Comparison of ENCODE assay signal across 10 cellular contexts in genomic region chr21:37557261-37557950, GRCh38.
DNase-seq lines count a peak whose midpoint lies in the region; ATAC-seq and TF ChIP-seq lines count a peak whose summit lies in the region.
"Had no signal": no experiment of that assay in that cellular context is flagged by ENCODE, and none has a peak within 500 bp of the region (broad histone marks: within the 10 kb centered on the region; RNA-seq: fewer than 3 reads in every experiment).

No MANE protein-coding gene starts in this region.

- DNase-seq in nephron progenitor cell (no peak), NCI-H526 (lab: John Stamatoyannopoulos, UW) (no peak)
- DNase-seq in stimulated activated CD4-positive, alpha-beta T cell treated with anti-CD3 and anti-CD28 coated beads, Interleukin-4, amount 100 ng/mL, for 1 hour, result no peak
- DNase-seq in stimulated activated CD4-positive, alpha-beta T cell treated with anti-CD3 and anti-CD28 coated beads, Interleukin-1b, Interleukin-23, amount 100 ng/mL, for 48 hours, result no peak
- DNase-seq in effector memory CD8-positive, alpha-beta T cell, result no peak
- DNase-seq: amygdala, NCI-H1436 treated with DMSO at 0.1 percent for 48 hours had no signal

- no peak overlapping the region for H3K4me3 Mint-ChIP-seq in nephron progenitor cell
- no peak overlapping the region for H3K4me3 Mint-ChIP-seq in effector memory CD8-positive, alpha-beta T cell

- ATAC-seq in GM18907 (IDR thresholded peaks at IDR 0.05; ENCODE audit: unreplicated experiment) (peak; percentile 96), GM21825 (IDR thresholded peaks at IDR 0.05; ENCODE audit: unreplicated experiment) (peak; percentile 91), HG03521 (IDR thresholded peaks at IDR 0.05; ENCODE audit: unreplicated experiment) (peak; percentile 74)
- ATAC-seq in effector memory CD8-positive, alpha-beta T cell (replicated peaks), result no peak

- H3K9me3 Mint-ChIP-seq in nephron progenitor cell, result peaks cover 11% of the 10 kb centered on the region
- peaks cover 0 to 4% of the 10 kb centered on the region in 2 donors for H3K9me3 Mint-ChIP-seq in effector memory CD8-positive, alpha-beta T cell

- no peak for TF ChIP-seq CTCF in nephron progenitor cell (IDR thresholded peaks at IDR 0.05)

- H3K4me1 Mint-ChIP-seq in nephron progenitor cell, result peaks cover 40% of the 10 kb centered on the region
- H3K4me1 Mint-ChIP-seq in effector memory CD8-positive, alpha-beta T cell (ENCODE audit: low read depth in 2 of 2), result no peaks in the 10 kb centered on the region

- peak overlapping the region; percentile 61 for H3K27ac Mint-ChIP-seq in nephron progenitor cell
- H3K27ac Mint-ChIP-seq in effector memory CD8-positive, alpha-beta T cell, result no peak overlapping the region

- peaks cover 6% of the 10 kb centered on the region for H3K36me3 Mint-ChIP-seq in nephron progenitor cell (ENCODE audit: low read depth)
- no peaks in the 10 kb centered on the region for H3K36me3 Mint-ChIP-seq in effector memory CD8-positive, alpha-beta T cell (ENCODE audit: insufficient read depth)

- H3K27me3 Mint-ChIP-seq in nephron progenitor cell (ENCODE audit: low read depth, poor library complexity), result peaks cover 70% of the 10 kb centered on the region
- peaks cover 38% of the 10 kb centered on the region in 2 donors for H3K27me3 Mint-ChIP-seq in effector memory CD8-positive, alpha-beta T cell
